In genomic region chr3:31848921-31849320, GRCh38 we compare ENCODE assay signal across 30 cellular contexts.
DNase-seq lines count a peak whose midpoint lies in the region; ATAC-seq and TF ChIP-seq lines count a peak whose summit lies in the region.
"Had no signal": no experiment of that assay in that cellular context is flagged by ENCODE, and none has a peak within 500 bp of the region (broad histone marks: within the 10 kb centered on the region; RNA-seq: fewer than 3 reads in every experiment).

No MANE protein-coding gene starts in this region.

- POLR2A ChIA-PET in HCT116 (lab: Charles Lee) (no interaction called here), WTC11 (lab: Charles Lee) (no interaction called here), GM10248 (lab: Yijun Ruan, JAX) (no interaction called here)

- no peaks in the 10 kb centered on the region for H3K79me2 ChIP-seq in HCT116 (ENCODE audit: insufficient read depth, low read length)

- no peak overlapping the region for H3K9ac ChIP-seq in HCT116 (ENCODE audit: low read length)
- H3K9ac ChIP-seq: BLaER1 treated with 17β-estradiol and CSF1 and Interleukin-3, amounts not matched to agents 10 nM and 100 nM had no signal

- no peak overlapping the region for H3K4me3 Mint-ChIP-seq in WTC11
- no peak overlapping the region for H3K4me3 Mint-ChIP-seq in nephron
- H3K4me3 Mint-ChIP-seq in CD14-positive monocyte = no peak overlapping the region
- H3K4me3 Mint-ChIP-seq: activated CD4-positive, alpha-beta T cell treated with anti-CD3 and anti-CD28 coated beads for 36 hours; activated CD8-positive, alpha-beta T cell treated with anti-CD3 and anti-CD28 coated beads for 36 hours; activated naive CD4-positive, alpha-beta T cell treated with anti-CD3 and anti-CD28 coated beads, Interleukin-2, amount 10 ng/mL, durations not matched to agents 7 days and 5 days; activated T-helper 17 cell treated with anti-CD3 and anti-CD28 coated beads, Interleukin-2, amount 50 U/mL, for 72 hours; mesothelial cell of epicardium; naive thymus-derived CD4-positive, alpha-beta T cell; stimulated activated effector memory CD8-positive, alpha-beta T cell treated with anti-CD3 and anti-CD28 coated beads, Interleukin-12 subunit alpha, Interleukin-12 subunit beta, amount 100 ng/mL, for 72 hours; T-helper 1 cell treated with Interleukin-12 subunit alpha and Interleukin-12 subunit beta and Interleukin-4 antibody, amounts not matched to agents 30 μg/mL and 1 μg/mL, for 36 hours had no signal

- H3K27ac ChIP-seq in HCT116 (ENCODE audit: low read depth, low read length) (no peak overlapping the region), esophagus squamous epithelium (no peak overlapping the region)
- H3K27ac ChIP-seq: adrenal gland; BLaER1 treated with 17β-estradiol and CSF1 and Interleukin-3, amounts not matched to agents 10 nM and 100 nM; body of pancreas; HL-60; prostate gland had no signal

- ATAC-seq in HCT116 (no peak), WTC11 (no peak)
- ATAC-seq: activated CD4-positive, alpha-beta T cell treated with anti-CD3 and anti-CD28 coated beads for 36 hours; activated CD8-positive, alpha-beta T cell treated with anti-CD3 and anti-CD28 coated beads for 36 hours; activated T-helper 17 cell treated with anti-CD3 and anti-CD28 coated beads, Interleukin-2, amount 50 U/mL, for 72 hours; body of pancreas; naive thymus-derived CD4-positive, alpha-beta T cell; stimulated activated effector memory CD8-positive, alpha-beta T cell treated with anti-CD3 and anti-CD28 coated beads, Interleukin-12 subunit alpha, Interleukin-12 subunit beta, amount 100 ng/mL, for 72 hours had no signal

- TF ChIP-seq RAD21 in HCT116 (IDR thresholded peaks at IDR 0.05; ENCODE audit: low read depth) = no peak

- no peak overlapping the region for H3K4me2 ChIP-seq in HCT116 (ENCODE audit: low read length)
- H3K4me2 ChIP-seq: BLaER1 treated with 17β-estradiol and CSF1 and Interleukin-3, amounts not matched to agents 10 nM and 100 nM had no signal

- H2AFZ ChIP-seq in HCT116 (ENCODE audit: low read depth, low read length, poor library complexity, severe bottlenecking) = no peak overlapping the region

- H3K27me3 Mint-ChIP-seq in WTC11 (ENCODE audit: low read depth) (no peaks in the 10 kb centered on the region), nephron (ENCODE audit: low read depth) (no peaks in the 10 kb centered on the region), CD14-positive monocyte (ENCODE audit: low read depth in 3 of 3) (no peaks in the 10 kb centered on the region)

- no peak for DNase-seq in HCT116 (ENCODE audit: low read depth, low spot score)
- DNase-seq in NCI-H69 (lab: John Stamatoyannopoulos, UW) = peak; percentile 27
- DNase-seq in WTC11 (ENCODE audit: low spot score) = no peak
- no peak for DNase-seq in esophagus squamous epithelium (lab: John Stamatoyannopoulos, UW)
- no peak for DNase-seq in GM10248 (ENCODE audit: extremely low spot score)
- no peak for DNase-seq in putamen (ENCODE audit: low spot score)
- no peak for DNase-seq in CD14-positive monocyte (ENCODE audit: low spot score)
- DNase-seq: activated CD4-positive, alpha-beta T cell treated with anti-CD3 and anti-CD28 coated beads for 36 hours; activated CD8-positive, alpha-beta T cell treated with anti-CD3 and anti-CD28 coated beads for 36 hours; activated naive CD4-positive, alpha-beta T cell treated with anti-CD3 and anti-CD28 coated beads, Interleukin-2, amount 10 ng/mL, durations not matched to agents 7 days and 5 days; adrenal gland; body of pancreas; DMS53; H7; Kasumi-1; kidney glomerular epithelial cell; MV-4-11; naive thymus-derived CD4-positive, alpha-beta T cell; NCI-H1436 treated with DMSO at 0.1 percent for 48 hours; NCI-H2171; NCI-H524 treated with DMSO at 0.1 percent for 48 hours; occipital lobe had no signal

- no peaks in the 10 kb centered on the region for H3K9me2 ChIP-seq in HCT116 (ENCODE audit: insufficient read depth)

- H3K9me3 ChIP-seq in HCT116 (ENCODE audit: control insufficient read depth in 1 of 2, insufficient read depth in 1 of 2, low read depth in 1 of 2, low read length in 2 of 2) (no peaks in the 10 kb centered on the region), esophagus squamous epithelium (no peaks in the 10 kb centered on the region)
- H3K9me3 ChIP-seq: adrenal gland; BLaER1 treated with 17β-estradiol and CSF1 and Interleukin-3, amounts not matched to agents 10 nM and 100 nM; body of pancreas; prostate gland had no signal

- H3K9me3 Mint-ChIP-seq in WTC11 (no peaks in the 10 kb centered on the region), nephron (no peaks in the 10 kb centered on the region), CD14-positive monocyte (no peaks in the 10 kb centered on the region)
- H3K9me3 Mint-ChIP-seq: activated CD8-positive, alpha-beta T cell treated with anti-CD3 and anti-CD28 coated beads for 36 hours; activated naive CD4-positive, alpha-beta T cell treated with anti-CD3 and anti-CD28 coated beads, Interleukin-2, amount 10 ng/mL, durations not matched to agents 7 days and 5 days; activated T-helper 17 cell treated with anti-CD3 and anti-CD28 coated beads, Interleukin-2, amount 50 U/mL, for 72 hours; mesothelial cell of epicardium; naive thymus-derived CD4-positive, alpha-beta T cell; stimulated activated effector memory CD8-positive, alpha-beta T cell treated with anti-CD3 and anti-CD28 coated beads, Interleukin-12 subunit alpha, Interleukin-12 subunit beta, amount 100 ng/mL, for 72 hours; T-helper 1 cell treated with Interleukin-12 subunit alpha and Interleukin-12 subunit beta and Interleukin-4 antibody, amounts not matched to agents 30 μg/mL and 1 μg/mL, for 36 hours had no signal

- RAD21 ChIA-PET in HCT116 (lab: Charles Lee; ENCODE audit: low non-redundant PET in 1 of 2, low total read pairs in 2 of 2, uncharacterized antibody in 2 of 2, unreplicated experiment in 2 of 2) = no interaction called here

- no peaks in the 10 kb centered on the region; a peak in 1 of 4 replicates for H3K4me1 ChIP-seq in HCT116 (ENCODE audit: control insufficient read depth in 1 of 2, insufficient read depth in 2 of 2, low read length in 2 of 2)
- peaks cover 0 to 15% (median 0%) of the 10 kb centered on the region in 3 donors for H3K4me1 ChIP-seq in esophagus squamous epithelium
- H3K4me1 ChIP-seq: prostate gland had no signal

- no peaks in the 10 kb centered on the region for H3K36me3 ChIP-seq in HCT116 (ENCODE audit: control insufficient read depth in 1 of 2, insufficient read depth in 2 of 2, low read length in 2 of 2)
- peaks cover 0 to 9% (median 0%) of the 10 kb centered on the region in 3 donors for H3K36me3 ChIP-seq in esophagus squamous epithelium
- H3K36me3 ChIP-seq: adrenal gland; BLaER1 treated with 17β-estradiol and CSF1 and Interleukin-3, amounts not matched to agents 10 nM and 100 nM; prostate gland had no signal

- peak overlapping the region; percentile 31; the same call in 1 of the 2 replicates for H3K27ac Mint-ChIP-seq in WTC11
- H3K27ac Mint-ChIP-seq in nephron = peak overlapping the region; percentile 84 to 97 (median 89)
- no peak overlapping the region for H3K27ac Mint-ChIP-seq in CD14-positive monocyte
- H3K27ac Mint-ChIP-seq: activated CD4-positive, alpha-beta T cell treated with anti-CD3 and anti-CD28 coated beads for 36 hours; activated CD8-positive, alpha-beta T cell treated with anti-CD3 and anti-CD28 coated beads for 36 hours; activated naive CD4-positive, alpha-beta T cell treated with anti-CD3 and anti-CD28 coated beads, Interleukin-2, amount 10 ng/mL, durations not matched to agents 7 days and 5 days; activated T-helper 17 cell treated with anti-CD3 and anti-CD28 coated beads, Interleukin-2, amount 50 U/mL, for 72 hours; mesothelial cell of epicardium; naive thymus-derived CD4-positive, alpha-beta T cell; stimulated activated effector memory CD8-positive, alpha-beta T cell treated with anti-CD3 and anti-CD28 coated beads, Interleukin-12 subunit alpha, Interleukin-12 subunit beta, amount 100 ng/mL, for 72 hours; T-helper 1 cell treated with Interleukin-12 subunit alpha and Interleukin-12 subunit beta and Interleukin-4 antibody, amounts not matched to agents 30 μg/mL and 1 μg/mL, for 36 hours had no signal

- H3K36me3 Mint-ChIP-seq in WTC11 (peaks cover 10% of the 10 kb centered on the region), nephron (ENCODE audit: low read depth) (no peaks in the 10 kb centered on the region), CD14-positive monocyte (no peaks in the 10 kb centered on the region)
- H3K36me3 Mint-ChIP-seq: activated naive CD4-positive, alpha-beta T cell treated with anti-CD3 and anti-CD28 coated beads, Interleukin-2, amount 10 ng/mL, durations not matched to agents 7 days and 5 days; mesothelial cell of epicardium; naive thymus-derived CD4-positive, alpha-beta T cell; stimulated activated effector memory CD8-positive, alpha-beta T cell treated with anti-CD3 and anti-CD28 coated beads, Interleukin-12 subunit alpha, Interleukin-12 subunit beta, amount 100 ng/mL, for 72 hours had no signal

- no TSS peak for BruUV-seq in HCT116 (replicated peaks; lab: Mats Ljungman, UMichigan)

- H4K20me1 ChIP-seq in HCT116 (ENCODE audit: insufficient read depth) = no peaks in the 10 kb centered on the region
- H4K20me1 ChIP-seq: BLaER1 treated with 17β-estradiol and CSF1 and Interleukin-3, amounts not matched to agents 10 nM and 100 nM had no signal

- TF ChIP-seq CTCF in HCT116 (IDR thresholded peaks at IDR 0.05 in 2 of 3, conservative IDR thresholded peaks at IDR 0.05 in 1 of 3; ENCODE audit: borderline replicate concordance in 1 of 3, insufficient read depth in 1 of 3, low read depth in 2 of 3, low read length in 2 of 3) = no peak
- no peak for TF ChIP-seq CTCF in WTC11 (IDR thresholded peaks at IDR 0.05)
- TF ChIP-seq CTCF in nephron (IDR thresholded peaks at IDR 0.05; ENCODE audit: unreplicated experiment in 3 of 3) = no peak
- TF ChIP-seq CTCF in esophagus squamous epithelium (IDR thresholded peaks at IDR 0.05) = no peak
- no peak for TF ChIP-seq CTCF in GM10248 (IDR thresholded peaks at IDR 0.05; ENCODE audit: control extremely low read depth, extremely low read depth, low read depth, missing control alignments)
- TF ChIP-seq CTCF in CD14-positive monocyte (IDR thresholded peaks at IDR 0.05) = no peak

- TF ChIP-seq POLR2A in HCT116 (IDR thresholded peaks at IDR 0.05; ENCODE audit: borderline replicate concordance, extremely low read depth, insufficient read depth, insufficient read length) = no peak
- no peak for TF ChIP-seq POLR2A in esophagus squamous epithelium (IDR thresholded peaks at IDR 0.05)

- H3K4me1 Mint-ChIP-seq in WTC11 (peaks cover 49% of the 10 kb centered on the region), nephron (peaks cover 37% of the 10 kb centered on the region), CD14-positive monocyte (no peaks in the 10 kb centered on the region)
- H3K4me1 Mint-ChIP-seq: activated naive CD4-positive, alpha-beta T cell treated with anti-CD3 and anti-CD28 coated beads, Interleukin-2, amount 10 ng/mL, durations not matched to agents 7 days and 5 days; activated T-helper 17 cell treated with anti-CD3 and anti-CD28 coated beads, Interleukin-2, amount 50 U/mL, for 72 hours; stimulated activated effector memory CD8-positive, alpha-beta T cell treated with anti-CD3 and anti-CD28 coated beads, Interleukin-12 subunit alpha, Interleukin-12 subunit beta, amount 100 ng/mL, for 72 hours had no signal

- no peak overlapping the region for H3K4me3 ChIP-seq in HCT116 (replicated peaks in 1 of 2; ENCODE audit: low read depth in 1 of 2, low read length in 2 of 2)
- no peak overlapping the region for H3K4me3 ChIP-seq in esophagus squamous epithelium
- H3K4me3 ChIP-seq: adrenal gland; BLaER1 treated with 17β-estradiol and CSF1 and Interleukin-3, amounts not matched to agents 10 nM and 100 nM; body of pancreas; prostate gland had no signal

- H3K27me3 ChIP-seq in HCT116 (ENCODE audit: insufficient read depth, low read length) (no peaks in the 10 kb centered on the region), esophagus squamous epithelium (no peaks in the 10 kb centered on the region)
- H3K27me3 ChIP-seq: adrenal gland; BLaER1 treated with 17β-estradiol and CSF1 and Interleukin-3, amounts not matched to agents 10 nM and 100 nM; body of pancreas had no signal

- CTCF ChIA-PET in HCT116 (lab: Charles Lee) (no interaction called here), WTC11 (lab: Charles Lee) (no interaction called here), GM10248 (lab: Yijun Ruan, JAX) (no interaction called here)

- intact Hi-C loops in HCT116 (cut with micrococcal nuclease) = no loop called here
- intact Hi-C loops in esophagus squamous epithelium (cut with DNase I) = no loop called here
- intact Hi-C loops in CD14-positive monocyte (cut with micrococcal nuclease) = no loop called here

Comparison
In these comparisons a context has a peak if more than half of its experiments do, and no peak if none do; other contexts are left out.
1. H3K27ac Mint-ChIP-seq: peak in WTC11 (single experiment) and nephron (3 of 3); none in CD14-positive monocyte (0 of 7).